In genomic region chr7:120856621-120857352, GRCh38 we compare ENCODE assay signal across 8 cellular contexts. TPM values are rescaled to one million over a fixed set of nuclear protein-coding genes. Genes with fewer than 3 reads are reported as not detected.
DNase-seq lines count a peak whose midpoint lies in the region; ATAC-seq and TF ChIP-seq lines count a peak whose summit lies in the region.

No MANE protein-coding gene starts in this region.

- DNase-seq in BE2C (peak; percentile 18), NCI-H510A treated with DMSO at 0.1 percent for 48 hours (lab: John Stamatoyannopoulos, UW) (peak; percentile 14), heart left ventricle (peak; percentile 44 to 66 (median 57)), MV-4-11 (lab: John Stamatoyannopoulos, UW) (no peak)
- DNase-seq in activated naive CD4-positive, alpha-beta T cell treated with anti-CD3 and anti-CD28 coated beads, Interleukin-2, amount 10 ng/mL, durations not matched to agents 7 days and 5 days = peak; percentile 27

- H3K9ac ChIP-seq in parathyroid adenoma = no peak overlapping the region

- no peak overlapping the region for H3K27ac Mint-ChIP-seq in activated naive CD4-positive, alpha-beta T cell treated with anti-CD3 and anti-CD28 coated beads, Interleukin-2, amount 10 ng/mL, durations not matched to agents 7 days and 5 days

- H3K27me3 ChIP-seq in BE2C (peaks cover 58% of the 10 kb centered on the region), heart left ventricle (peaks cover 0 to 20% (median 0%) of the 10 kb centered on the region in 9 donors), parathyroid adenoma (ENCODE audit: control insufficient read depth, insufficient read depth, low read length) (no peaks in the 10 kb centered on the region)

- intact Hi-C loops in heart left ventricle (cut with DNase I) = loop anchor here (2.0 to 10.0 kb wide), 10 partner anchors 48 to 231 kb away; partner anchors contain the start of gene ING3 (in 2 of the 10)

- CTCF ChIA-PET in activated naive CD4-positive, alpha-beta T cell treated with anti-CD3 and anti-CD28 coated beads, Interleukin-2, amount 10 ng/mL, durations not matched to agents 7 days and 5 days (lab: Charles Lee) = no interaction called here

- H3K27ac ChIP-seq in heart left ventricle = peak overlapping the region; percentile 81 to 98 (median 94)
- H3K27ac ChIP-seq in parathyroid adenoma = no peak overlapping the region

- H3K9me3 Mint-ChIP-seq in activated naive CD4-positive, alpha-beta T cell treated with anti-CD3 and anti-CD28 coated beads, Interleukin-2, amount 10 ng/mL, durations not matched to agents 7 days and 5 days = no peaks in the 10 kb centered on the region

- 0 out of 2 replicates have a peak, but pooled peaks have one; percentile 1 for TF ChIP-seq CTCF in BE2C (IDR thresholded peaks at IDR 0.05; ENCODE audit: low read depth, low read length)
- no peak for TF ChIP-seq CTCF in heart left ventricle (IDR thresholded peaks at IDR 0.05)
- no peak for TF ChIP-seq CTCF in parathyroid adenoma (IDR thresholded peaks at IDR 0.05)

- 1 to 7% (median 2%) methylated on average over 27 to 39 of the region's 39 CpGs for WGBS in heart left ventricle, 4 donors

- peaks cover 52% of the 10 kb centered on the region for H3K27me3 Mint-ChIP-seq in activated naive CD4-positive, alpha-beta T cell treated with anti-CD3 and anti-CD28 coated beads, Interleukin-2, amount 10 ng/mL, durations not matched to agents 7 days and 5 days

- H3K79me2 ChIP-seq in parathyroid adenoma = no peaks in the 10 kb centered on the region

- peak overlapping the region; percentile 40 for H3K4me3 ChIP-seq in BE2C (ENCODE audit: low read depth, low read length)
- H3K4me3 ChIP-seq in heart left ventricle = peak overlapping the region; percentile 68 to 90 (median 76)
- peak overlapping the region; percentile 70 for H3K4me3 ChIP-seq in parathyroid adenoma (ENCODE audit: low read depth, low read length)

- H3K36me3 ChIP-seq in BE2C (no peaks in the 10 kb centered on the region), heart left ventricle (peaks cover 0 to 2% (median 0%) of the 10 kb centered on the region in 9 donors), parathyroid adenoma (ENCODE audit: control insufficient read depth, insufficient read depth, low read length) (no peaks in the 10 kb centered on the region)

- H3K9me3 ChIP-seq in BE2C = no peaks in the 10 kb centered on the region; the same call in 1 of the 2 replicates
- no peaks in the 10 kb centered on the region for H3K9me3 ChIP-seq in heart left ventricle
- no peaks in the 10 kb centered on the region for H3K9me3 ChIP-seq in parathyroid adenoma (ENCODE audit: control insufficient read depth, low read length)

- H3K4me1 ChIP-seq in BE2C (no peaks in the 10 kb centered on the region), heart left ventricle (peaks cover 0 to 18% (median 7%) of the 10 kb centered on the region in 12 donors), parathyroid adenoma (no peaks in the 10 kb centered on the region)

- peak overlapping the region; percentile 80 for H2AFZ ChIP-seq in parathyroid adenoma

- peak; percentile 82 for ATAC-seq in GM18867 (IDR thresholded peaks at IDR 0.05; ENCODE audit: unreplicated experiment)
- ATAC-seq in HG02981 (IDR thresholded peaks at IDR 0.05; ENCODE audit: unreplicated experiment) = peak; percentile 73
- peak; percentile 37 to 68 (median 66) for ATAC-seq in heart left ventricle

- peaks cover 2% of the 10 kb centered on the region for H3K36me3 Mint-ChIP-seq in activated naive CD4-positive, alpha-beta T cell treated with anti-CD3 and anti-CD28 coated beads, Interleukin-2, amount 10 ng/mL, durations not matched to agents 7 days and 5 days

- H3K4me2 ChIP-seq in parathyroid adenoma (ENCODE audit: low read length) = peak overlapping the region; percentile 85

- TF ChIP-seq POLR2A in heart left ventricle (IDR thresholded peaks at IDR 0.05) = no peak

- peaks cover 11% of the 10 kb centered on the region for H3K4me1 Mint-ChIP-seq in activated naive CD4-positive, alpha-beta T cell treated with anti-CD3 and anti-CD28 coated beads, Interleukin-2, amount 10 ng/mL, durations not matched to agents 7 days and 5 days

- peak overlapping the region; percentile 68 for H3K4me3 Mint-ChIP-seq in activated naive CD4-positive, alpha-beta T cell treated with anti-CD3 and anti-CD28 coated beads, Interleukin-2, amount 10 ng/mL, durations not matched to agents 7 days and 5 days

RNA-seq across cellular contexts. Expression of gene TSPAN12, which starts 1.2 kb away (rescaled TPM):
- not detected for polyA plus RNA-seq in BE2C (2012; ENCODE audit: insufficient read depth, insufficient read length, low read depth)
- total RNA-seq in heart left ventricle = 10 to 100 TPM; 24.2 to 85.0 (median 59.7) TPM
- 10 to 100 TPM; 32.1 to 45.8 TPM for polyA plus RNA-seq in heart left ventricle
